In genomic region chr1:246639732-246640131, GRCh38 we compare ENCODE assay signal across 22 cellular contexts.
DNase-seq lines count a peak whose midpoint lies in the region; ATAC-seq, FAIRE-seq and TF ChIP-seq lines count a peak whose summit lies in the region.
"Had no signal": no experiment of that assay in that cellular context is flagged by ENCODE, and none has a peak within 500 bp of the region (broad histone marks: within the 10 kb centered on the region; RNA-seq: fewer than 3 reads in every experiment).

No MANE protein-coding gene starts in this region.

- H3K27me3 ChIP-seq in CD8-positive, alpha-beta memory T cell (ENCODE audit: insufficient read depth, low read length, poor library complexity, severe bottlenecking), result no peaks in the 10 kb centered on the region
- no peaks in the 10 kb centered on the region for H3K27me3 ChIP-seq in left ventricle myocardium inferior (ENCODE audit: low read depth)
- no peaks in the 10 kb centered on the region for H3K27me3 ChIP-seq in tibial nerve
- H3K27me3 ChIP-seq: brain microvascular endothelial cell, uterus had no signal

- 81 to 85% methylated on average over 9 of the region's 9 CpGs for WGBS in tibial nerve, 2 donors

- H3K4me3 ChIP-seq in CD8-positive, alpha-beta memory T cell (ENCODE audit: low read length), result no peak overlapping the region
- H3K4me3 ChIP-seq in left ventricle myocardium inferior (no peak overlapping the region), tibial nerve (no peak overlapping the region)
- H3K4me3 ChIP-seq: coronary artery, uterus had no signal

- peaks cover 37% of the 10 kb centered on the region for H3K36me3 ChIP-seq in CD8-positive, alpha-beta memory T cell (ENCODE audit: insufficient read depth, low read length)
- H3K36me3 ChIP-seq in left ventricle myocardium inferior, result peaks cover 36% of the 10 kb centered on the region
- H3K36me3 ChIP-seq in tibial nerve, result peaks cover 0 to 41% (median 2%) of the 10 kb centered on the region in 3 donors
- H3K36me3 ChIP-seq: uterus had no signal

- H3K9me3 Mint-ChIP-seq in activated CD4-positive, alpha-beta T cell treated with anti-CD3 and anti-CD28 coated beads for 36 hours (ENCODE audit: low read depth), result peaks cover 2% of the 10 kb centered on the region
- peaks cover 0 to 2% (median 0%) of the 10 kb centered on the region in 5 donors for H3K9me3 Mint-ChIP-seq in CD8-positive, alpha-beta memory T cell

- H3K4me1 ChIP-seq in CD8-positive, alpha-beta memory T cell (ENCODE audit: insufficient read depth, low read length), result no peaks in the 10 kb centered on the region
- H3K4me1 ChIP-seq in left ventricle myocardium inferior (peaks cover 29% of the 10 kb centered on the region), tibial nerve (peaks cover 0 to 8% (median 0%) of the 10 kb centered on the region in 4 donors)

- no peak for TF ChIP-seq EP300 in tibial nerve (IDR thresholded peaks at IDR 0.05)

- peak overlapping the region; percentile 79 for H3K27ac Mint-ChIP-seq in activated CD4-positive, alpha-beta T cell treated with anti-CD3 and anti-CD28 coated beads for 36 hours
- H3K27ac Mint-ChIP-seq in CD8-positive, alpha-beta memory T cell, result peak overlapping the region in 5 of 8 donors; percentile 14 to 77 (median 34)
- H3K27ac Mint-ChIP-seq: activated naive CD8-positive, alpha-beta T cell treated with anti-CD3 and anti-CD28 coated beads, Interleukin-2, amount 50 U/mL, for 24 hours; activated T-helper 17 cell treated with anti-CD3 and anti-CD28 coated beads, Interleukin-2, amount 50 U/mL, for 72 hours; WTC11 had no signal

- no peak for ATAC-seq in activated CD4-positive, alpha-beta T cell treated with anti-CD3 and anti-CD28 coated beads for 36 hours
- ATAC-seq: activated naive CD8-positive, alpha-beta T cell treated with anti-CD3 and anti-CD28 coated beads, Interleukin-2, amount 50 U/mL, for 24 hours; activated T-helper 17 cell treated with anti-CD3 and anti-CD28 coated beads, Interleukin-2, amount 50 U/mL, for 72 hours; WTC11 had no signal

- no peak for DNase-seq in activated CD4-positive, alpha-beta T cell treated with anti-CD3 and anti-CD28 coated beads for 36 hours
- DNase-seq in activated CD4-positive, alpha-beta T cell treated with anti-CD3 and anti-CD28 coated beads for 4 hours, result no peak
- DNase-seq in CD8-positive, alpha-beta memory T cell, result no peak
- peak; percentile 24 for DNase-seq in left ventricle myocardium inferior
- no peak for DNase-seq in HTR-8/SVneo (ENCODE audit: insufficient read length, low spot score)
- DNase-seq in tibial nerve (ENCODE audit: low spot score in 2 of 2), result no peak
- no peak for DNase-seq in HCEC 1CT
- DNase-seq: activated naive CD8-positive, alpha-beta T cell treated with anti-CD3 and anti-CD28 coated beads, Interleukin-2, amount 50 U/mL, for 24 hours; brain microvascular endothelial cell; NCI-H1436 treated with DMSO at 0.1 percent for 48 hours; NCI-H2171; NCI-H526 treated with DMSO at 0.1 percent for 48 hours; SHP77; substantia nigra; SW 1271; uterus had no signal

- TF ChIP-seq POLR2A in tibial nerve (IDR thresholded peaks at IDR 0.05), result no peak

- no peak for FAIRE-seq in HTR-8/SVneo (lab: Jason Lieb, UNC)
- FAIRE-seq: GM18507, keratinocyte had no signal

- POLR2A ChIA-PET in activated CD4-positive, alpha-beta T cell treated with anti-CD3 and anti-CD28 coated beads for 36 hours (lab: Charles Lee), result no interaction called here
- POLR2A ChIA-PET in CD8-positive, alpha-beta memory T cell (lab: Charles Lee), result no interaction called here

- no peak overlapping the region for H3K27ac ChIP-seq in CD8-positive, alpha-beta memory T cell (ENCODE audit: low read depth, low read length)
- H3K27ac ChIP-seq in VCaP, result peak overlapping the region; percentile 13; the same call in 1 of the 2 replicates
- H3K27ac ChIP-seq in left ventricle myocardium inferior (replicated peaks), result peak overlapping the region; percentile 66
- peak overlapping the region in 1 of 4 donors; percentile 59 for H3K27ac ChIP-seq in tibial nerve
- H3K27ac ChIP-seq: brain microvascular endothelial cell had no signal

- intact Hi-C loops in activated CD4-positive, alpha-beta T cell treated with anti-CD3 and anti-CD28 coated beads for 36 hours (cut with DNase I, micrococcal nuclease), result loop anchor here (5.0 to 10.0 kb wide), 2 partner anchors 75 to 77 kb away; partner anchors contain the start of genes CNST (in 1 of the 2) and TFB2M (in 1 of the 2)
- intact Hi-C loops in left ventricle myocardium inferior (cut with micrococcal nuclease), result loop anchor here (10.0 kb wide), 1 partner anchor 55 kb away; no protein-coding TSS in a partner anchor

- H3K27me3 Mint-ChIP-seq in activated CD4-positive, alpha-beta T cell treated with anti-CD3 and anti-CD28 coated beads for 36 hours, result no peaks in the 10 kb centered on the region
- no peaks in the 10 kb centered on the region for H3K27me3 Mint-ChIP-seq in CD8-positive, alpha-beta memory T cell
- H3K27me3 Mint-ChIP-seq: activated naive CD8-positive, alpha-beta T cell treated with anti-CD3 and anti-CD28 coated beads, Interleukin-2, amount 50 U/mL, for 24 hours; activated T-helper 17 cell treated with anti-CD3 and anti-CD28 coated beads, Interleukin-2, amount 50 U/mL, for 72 hours had no signal

- peaks cover 29% of the 10 kb centered on the region for H3K36me3 Mint-ChIP-seq in activated CD4-positive, alpha-beta T cell treated with anti-CD3 and anti-CD28 coated beads for 36 hours (ENCODE audit: low read depth)
- H3K36me3 Mint-ChIP-seq in CD8-positive, alpha-beta memory T cell, result peaks cover 18 to 46% (median 19%) of the 10 kb centered on the region in 3 donors

- no peak overlapping the region for H3K4me3 Mint-ChIP-seq in activated CD4-positive, alpha-beta T cell treated with anti-CD3 and anti-CD28 coated beads for 36 hours
- peak overlapping the region in 1 of 7 donors; percentile 48 for H3K4me3 Mint-ChIP-seq in CD8-positive, alpha-beta memory T cell
- H3K4me3 Mint-ChIP-seq: activated naive CD8-positive, alpha-beta T cell treated with anti-CD3 and anti-CD28 coated beads, Interleukin-2, amount 50 U/mL, for 24 hours; activated T-helper 17 cell treated with anti-CD3 and anti-CD28 coated beads, Interleukin-2, amount 50 U/mL, for 72 hours; WTC11 had no signal

- CTCF ChIA-PET in activated CD4-positive, alpha-beta T cell treated with anti-CD3 and anti-CD28 coated beads for 36 hours (lab: Charles Lee), result no interaction called here
- CTCF ChIA-PET in CD8-positive, alpha-beta memory T cell (lab: Charles Lee), result no interaction called here

- no peaks in the 10 kb centered on the region for H3K9me3 ChIP-seq in CD8-positive, alpha-beta memory T cell (ENCODE audit: low read length)
- no peaks in the 10 kb centered on the region for H3K9me3 ChIP-seq in left ventricle myocardium inferior (replicated peaks)
- no peaks in the 10 kb centered on the region for H3K9me3 ChIP-seq in tibial nerve
- H3K9me3 ChIP-seq: uterus had no signal

- H3K4me1 Mint-ChIP-seq in activated CD4-positive, alpha-beta T cell treated with anti-CD3 and anti-CD28 coated beads for 36 hours, result peaks cover 3% of the 10 kb centered on the region
- peaks cover 4 to 5% (median 4%) of the 10 kb centered on the region in 3 donors for H3K4me1 Mint-ChIP-seq in CD8-positive, alpha-beta memory T cell
- H3K4me1 Mint-ChIP-seq: WTC11 had no signal

- TF ChIP-seq CTCF in VCaP (conservative IDR thresholded peaks at IDR 0.05) (no peak), left ventricle myocardium inferior (IDR thresholded peaks at IDR 0.05; ENCODE audit: borderline replicate concordance) (no peak), tibial nerve (IDR thresholded peaks at IDR 0.05) (no peak)
